ENCODE assay signal across 12 cellular contexts in the genomic region with DNA sequence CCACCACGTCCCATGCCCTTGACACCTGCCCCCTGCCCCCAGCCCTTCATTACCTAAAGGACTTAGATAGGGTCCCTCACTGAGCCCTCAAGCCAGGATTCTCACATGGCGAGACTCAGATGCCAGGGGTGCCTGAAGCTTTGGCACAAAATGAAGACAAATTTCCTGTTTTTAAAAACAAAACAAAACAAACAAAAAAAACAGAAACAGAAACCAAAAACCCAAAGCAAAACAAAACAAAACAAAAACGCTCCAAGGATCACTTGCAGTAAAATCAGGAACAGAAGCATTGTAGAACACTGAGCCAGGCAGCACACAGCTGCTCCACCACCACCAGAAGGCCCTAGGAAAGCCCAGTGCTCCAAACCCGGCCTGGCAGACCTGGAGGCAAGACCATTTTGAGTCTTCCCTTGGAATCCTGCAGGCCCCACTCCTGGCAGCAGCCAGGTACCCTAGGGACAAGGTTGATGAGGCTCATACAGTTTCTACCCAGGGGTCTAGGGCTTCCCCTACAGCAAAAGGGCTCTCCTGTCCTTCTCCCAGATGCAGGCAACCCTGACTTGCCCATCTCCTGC. TPM values are rescaled to one million over a fixed set of nuclear protein-coding genes. Genes with fewer than 3 reads are reported as not detected.
A peak's percentile ranks its signal among the peaks of the same experiment; 100 is the strongest.
DNase-seq lines count a peak whose midpoint lies in the region; ATAC-seq and TF ChIP-seq lines count a peak whose summit lies in the region.
"Had no signal": no experiment of that assay in that cellular context is flagged by ENCODE, and none has a peak within 500 bp of the region (broad histone marks: within the 10 kb centered on the region; RNA-seq: fewer than 3 reads in every experiment).

No MANE protein-coding gene starts in this region.

- H3K4me1 Mint-ChIP-seq in activated CD4-positive, alpha-beta T cell treated with anti-CD3 and anti-CD28 coated beads for 36 hours, result peaks cover 25% of the 10 kb centered on the region

- CTCF ChIA-PET in activated CD4-positive, alpha-beta T cell treated with anti-CD3 and anti-CD28 coated beads for 36 hours (lab: Charles Lee), result interaction anchor here (0.6 to 1.5 kb wide), 4 partner anchors 14 to 40 kb away, joined by 3 read pairs; partner anchors contain the start of gene MYO18A

- H3K27me3 ChIP-seq in fibroblast of lung (ENCODE audit: control insufficient read depth, insufficient read depth, low read length) (no peaks in the 10 kb centered on the region), subcutaneous abdominal adipose tissue (ENCODE audit: control insufficient read depth in 5 of 5, insufficient read depth in 4 of 5, low read length in 5 of 5) (no peaks in the 10 kb centered on the region)

- peak overlapping the region; percentile 67 for H3K4me2 ChIP-seq in fibroblast of lung (ENCODE audit: extremely low read depth, insufficient read depth, low read length)

- H4K20me1 ChIP-seq in fibroblast of lung (ENCODE audit: control insufficient read depth, extremely low read depth, insufficient read depth, low read length), result no peaks in the 10 kb centered on the region

- H3K36me3 ChIP-seq in fibroblast of lung (ENCODE audit: control insufficient read depth, insufficient read depth, low read length) (peaks cover under 1% of the 10 kb centered on the region), subcutaneous abdominal adipose tissue (ENCODE audit: control insufficient read depth in 5 of 5, insufficient read depth in 5 of 5, low read length in 5 of 5) (no peaks in the 10 kb centered on the region)
- H3K36me3 ChIP-seq: thoracic aorta had no signal

- H3K9me3 Mint-ChIP-seq in activated CD4-positive, alpha-beta T cell treated with anti-CD3 and anti-CD28 coated beads for 36 hours (ENCODE audit: low read depth), result no peaks in the 10 kb centered on the region

- H3K9me3 ChIP-seq in fibroblast of lung (ENCODE audit: control insufficient read depth, insufficient read depth, low read depth, low read length) (no peaks in the 10 kb centered on the region), subcutaneous abdominal adipose tissue (ENCODE audit: control insufficient read depth in 5 of 5, low read length in 5 of 5) (no peaks in the 10 kb centered on the region)
- H3K9me3 ChIP-seq: thoracic aorta had no signal

- H3K27ac Mint-ChIP-seq in activated CD4-positive, alpha-beta T cell treated with anti-CD3 and anti-CD28 coated beads for 36 hours, result peak overlapping the region; percentile 7

- H3K27ac ChIP-seq in fibroblast of lung (ENCODE audit: insufficient read depth, low read length), result no peak overlapping the region
- H3K27ac ChIP-seq in subcutaneous abdominal adipose tissue (ENCODE audit: low read depth, low read length), result peak overlapping the region; percentile 92
- H3K27ac ChIP-seq: thoracic aorta had no signal

- TF ChIP-seq CTCF in WI38 (IDR thresholded peaks at IDR 0.05; ENCODE audit: low read depth, low read length) (no peak), fibroblast of lung (conservative IDR thresholded peaks at IDR 0.05 in 1 of 2, IDR thresholded peaks at IDR 0.05 in 1 of 2; ENCODE audit: low read depth in 1 of 2, low read length in 2 of 2) (no peak)

- DNase-seq in activated CD4-positive, alpha-beta T cell treated with anti-CD3 and anti-CD28 coated beads for 36 hours, result no peak
- DNase-seq in activated CD4-positive, alpha-beta T cell treated with anti-CD3 and anti-CD28 coated beads, Interleukin-2, amount 50 U/mL, for 1 hour, result no peak
- no peak for DNase-seq in fibroblast of lung (ENCODE audit: low read depth in 2 of 2)
- no peak for DNase-seq in HT-29 (ENCODE audit: low spot score)
- DNase-seq in activated CD4-positive, CD25-positive, alpha-beta regulatory T cell (lab: John Stamatoyannopoulos, UW), result no peak
- DNase-seq: activated T-cell treated with anti-CD3 and anti-CD28 coated beads, Interleukin-2, amount 50 U/mL, for 1 hour; KG1; stimulated activated CD4-positive, alpha-beta T cell treated with anti-CD3 and anti-CD28 coated beads, Interleukin-2, amount 100 ng/mL, for 48 hours had no signal

- H3K79me2 ChIP-seq in fibroblast of lung (ENCODE audit: control insufficient read depth, insufficient read depth, low read length), result no peaks in the 10 kb centered on the region

- no peak overlapping the region for H3K4me3 Mint-ChIP-seq in activated CD4-positive, alpha-beta T cell treated with anti-CD3 and anti-CD28 coated beads for 36 hours

- POLR2A ChIA-PET in activated CD4-positive, alpha-beta T cell treated with anti-CD3 and anti-CD28 coated beads for 36 hours (lab: Charles Lee), result no interaction called here

- no peaks in the 10 kb centered on the region for H3K27me3 Mint-ChIP-seq in activated CD4-positive, alpha-beta T cell treated with anti-CD3 and anti-CD28 coated beads for 36 hours

- H2AFZ ChIP-seq in fibroblast of lung (ENCODE audit: low read length), result no peak overlapping the region

- ATAC-seq in activated CD4-positive, alpha-beta T cell treated with anti-CD3 and anti-CD28 coated beads for 36 hours, result no peak
- no peak for ATAC-seq in HG03045 (IDR thresholded peaks at IDR 0.05; ENCODE audit: unreplicated experiment)

- H3K4me3 ChIP-seq in WI38 (ENCODE audit: low read depth, low read length) (peak overlapping the region; percentile 1; the same call in 1 of the 2 replicates), fibroblast of lung (replicated peaks in 1 of 4; ENCODE audit: control extremely low read depth in 1 of 4, insufficient read depth in 1 of 4, low read depth in 3 of 4, low read length in 4 of 4) (no peak overlapping the region), subcutaneous abdominal adipose tissue (ENCODE audit: low read depth in 1 of 5, low read length in 5 of 5) (no peak overlapping the region)
- H3K4me3 ChIP-seq: thoracic aorta had no signal

- H3K4me1 ChIP-seq in fibroblast of lung (ENCODE audit: control insufficient read depth, extremely low read depth, insufficient read depth, low read length) (peaks cover 48% of the 10 kb centered on the region), subcutaneous abdominal adipose tissue (ENCODE audit: control insufficient read depth in 5 of 5, insufficient read depth in 5 of 5, low read length in 5 of 5) (peaks cover 17 to 90% (median 56%) of the 10 kb centered on the region in 5 donors)

- intact Hi-C loops in activated CD4-positive, alpha-beta T cell treated with anti-CD3 and anti-CD28 coated beads for 36 hours (cut with DNase I, micrococcal nuclease), result no loop called here

- H3K36me3 Mint-ChIP-seq in activated CD4-positive, alpha-beta T cell treated with anti-CD3 and anti-CD28 coated beads for 36 hours (ENCODE audit: low read depth), result no peaks in the 10 kb centered on the region

- H3K9ac ChIP-seq in fibroblast of lung (ENCODE audit: insufficient read depth, low read length), result no peak overlapping the region
- H3K9ac ChIP-seq in subcutaneous abdominal adipose tissue (ENCODE audit: low read length in 5 of 5), result peak overlapping the region in 1 of 5 donors; percentile 24

RNA-seq across cellular contexts. Expression of gene MYO18A, which starts 20.8 kb away (rescaled TPM):
- 10 to 100 TPM; 31.9 to 38.2 TPM for total RNA-seq in activated CD4-positive, alpha-beta T cell treated with anti-CD3 and anti-CD28 coated beads for 36 hours
- total RNA-seq in fibroblast of lung, result 50.3 and 133 TPM in 2 replicates
- polyA plus RNA-seq in fibroblast of lung, result 11.7 and 17.5 TPM in 2 replicates
- polyA plus RNA-seq in fibroblast of lung (2012), result 34.5 and 50.8 TPM in 2 replicates
- polyA minus RNA-seq in fibroblast of lung (ENCODE audit: low replicate concordance), result 70.6 and 134 TPM in 2 replicates
- total RNA-seq in HT-29 (2014; rRNA removed; shearing (Covaris generic)), result 105 and 108 TPM in 2 replicates
